In genomic region chr6:134152767-134153485, GRCh38 we compare ENCODE assay signal across 3 cellular contexts.
TF ChIP-seq lines count a peak whose summit lies in the region.

No MANE protein-coding gene starts in this region.

TF ChIP-seq in SK-N-SH treated with all-trans-retinoic acid at 6 μM for 48 hours, 23 proteins besides CTCF, POLR2A, EP300 and RAD21:
- TF ChIP-seq CREB5 (CRISPR knock-in tag; IDR thresholded peaks at IDR 0.05; ENCODE audit: low read depth) (no peak), ZNF70 (CRISPR knock-in tag; IDR thresholded peaks at IDR 0.05) (no peak), ESRRG (CRISPR knock-in tag; IDR thresholded peaks at IDR 0.05) (no peak), ISL1 (CRISPR knock-in tag; IDR thresholded peaks at IDR 0.05) (no peak), TOX (CRISPR knock-in tag; IDR thresholded peaks at IDR 0.05; ENCODE audit: borderline replicate concordance) (no peak), PATZ1 (CRISPR knock-in tag; IDR thresholded peaks at IDR 0.05; ENCODE audit: borderline replicate concordance) (no peak), BACH2 (CRISPR knock-in tag; IDR thresholded peaks at IDR 0.05; ENCODE audit: borderline replicate concordance) (no peak)

TF ChIP-seq in SK-N-SH, 30 proteins besides CTCF, POLR2A, EP300 and RAD21 (continued from another document):
- TF ChIP-seq REST (IDR thresholded peaks at IDR 0.05; ENCODE audit: low read depth, low read length) (no peak), MAX (IDR thresholded peaks at IDR 0.05; ENCODE audit: low read depth) (no peak), FOXM1 (IDR thresholded peaks at IDR 0.05; ENCODE audit: low read depth) (no peak), GABPA (IDR thresholded peaks at IDR 0.05; ENCODE audit: low read depth) (no peak), SMC3 (IDR thresholded peaks at IDR 0.05; ENCODE audit: low read depth, low read length) (no peak), RCOR1 (IDR thresholded peaks at IDR 0.05; ENCODE audit: low read length) (no peak), MXI1 (IDR thresholded peaks at IDR 0.05; ENCODE audit: low read depth, low read length) (no peak), IRF3 (IDR thresholded peaks at IDR 0.05; ENCODE audit: low read depth, low read length) (no peak), FOSL2 (IDR thresholded peaks at IDR 0.05; ENCODE audit: borderline replicate concordance, low read depth) (no peak), YY1 (IDR thresholded peaks at IDR 0.05; ENCODE audit: low read depth) (no peak), ZBTB33 (IDR thresholded peaks at IDR 0.05; ENCODE audit: borderline replicate concordance, low read depth) (no peak), RXRA (IDR thresholded peaks at IDR 0.05; ENCODE audit: borderline replicate concordance, low read depth) (no peak), FOXJ3 (CRISPR knock-in tag; IDR thresholded peaks at IDR 0.05) (no peak), MEF2A (IDR thresholded peaks at IDR 0.05; ENCODE audit: borderline replicate concordance, low read depth) (no peak), NRF1 (IDR thresholded peaks at IDR 0.05; ENCODE audit: low read depth, low read length) (no peak), TAF1 (IDR thresholded peaks at IDR 0.05; ENCODE audit: borderline replicate concordance, low read depth, low read length) (no peak)

TF ChIP-seq in K562, 482 proteins besides CTCF, POLR2A, EP300 and RAD21 (continued from another document):
- TF ChIP-seq PKNOX1 (IDR thresholded peaks at IDR 0.05): peak; percentile 51
- TF ChIP-seq HDAC2 (IDR thresholded peaks at IDR 0.05): no peak
- no peak for TF ChIP-seq KDM4B (IDR thresholded peaks at IDR 0.05; ENCODE audit: borderline replicate concordance in 2 of 2, low read depth in 1 of 2)
- TF ChIP-seq MEIS2 (IDR thresholded peaks at IDR 0.05; ENCODE audit: partially characterized antibody): peak; percentile 28
